ENCODE assay signal across 24 cellular contexts in genomic region chr20:608970-609369, GRCh38. TPM values are rescaled to one million over a fixed set of nuclear protein-coding genes. Genes with fewer than 3 reads are reported as not detected.
A peak's percentile ranks its signal among the peaks of the same experiment; 100 is the strongest.
DNase-seq lines count a peak whose midpoint lies in the region; ATAC-seq, FAIRE-seq and TF ChIP-seq lines count a peak whose summit lies in the region.
"Had no signal": no experiment of that assay in that cellular context is flagged by ENCODE, and none has a peak within 500 bp of the region (broad histone marks: within the 10 kb centered on the region; RNA-seq: fewer than 3 reads in every experiment).

No MANE protein-coding gene starts in this region.

- H3K4me3 ChIP-seq in breast epithelium (peak overlapping the region; percentile 20 to 53 (median 21)), iPS-15b (ENCODE audit: low read depth, low read length) (peak overlapping the region; percentile 65), rectal smooth muscle tissue (ENCODE audit: low read length) (peak overlapping the region; percentile 29)
- H3K4me3 ChIP-seq: transverse colon had no signal

- no peaks in the 10 kb centered on the region for H3K36me3 ChIP-seq in breast epithelium
- peaks cover 6% of the 10 kb centered on the region for H3K36me3 ChIP-seq in iPS-15b (ENCODE audit: control insufficient read depth, insufficient read depth, low read length)
- H3K36me3 ChIP-seq in rectal smooth muscle tissue (ENCODE audit: control insufficient read depth, insufficient read depth, low read length): no peaks in the 10 kb centered on the region
- H3K36me3 ChIP-seq: stomach, transverse colon had no signal

- POLR2A ChIA-PET in MCF 10A (lab: Yijun Ruan, JAX) (no interaction called here), WTC11 (lab: Charles Lee) (interaction anchor here (1.1 kb wide), 1 partner anchor 31 kb away, joined by 3 read pairs; no protein-coding TSS in a partner anchor)

- H3K27ac Mint-ChIP-seq in MCF 10A (ENCODE audit: low read depth, unreplicated experiment) (no peak overlapping the region), WTC11 (no peak overlapping the region)
- H3K27ac Mint-ChIP-seq: activated CD4-positive, alpha-beta T cell treated with anti-CD3 and anti-CD28 coated beads for 36 hours; CD4-positive, alpha-beta memory T cell; memory B cell; naive thymus-derived CD4-positive, alpha-beta T cell had no signal

- DNase-seq in breast epithelium (ENCODE audit: low spot score in 2 of 2) (no peak), MCF 10A (ENCODE audit: unreplicated experiment) (no peak), WTC11 (ENCODE audit: low spot score) (no peak), H54 (ENCODE audit: insufficient read length, low spot score) (no peak)
- DNase-seq: activated CD4-positive, alpha-beta T cell treated with anti-CD3 and anti-CD28 coated beads for 36 hours; activated naive CD4-positive, alpha-beta T cell; activated T-cell treated with anti-CD3 and anti-CD28 coated beads, Interleukin-2, amount 50 U/mL, for 4 hours; CD4-positive, alpha-beta memory T cell; cortex of kidney; DMS 273 treated with DMSO at 0.1 percent for 48 hours; Karpas-422; naive thymus-derived CD4-positive, alpha-beta T cell; NCI-H1694; stomach; transverse colon had no signal

- no peak overlapping the region for H3K9ac ChIP-seq in iPS-15b (ENCODE audit: low read depth, low read length)
- no peak overlapping the region for H3K9ac ChIP-seq in rectal smooth muscle tissue (ENCODE audit: low read length)
- H3K9ac ChIP-seq: parathyroid adenoma had no signal

- H3K4me1 ChIP-seq in breast epithelium (no peaks in the 10 kb centered on the region), iPS-15b (ENCODE audit: control insufficient read depth, insufficient read depth, low read length) (peaks cover 7% of the 10 kb centered on the region), rectal smooth muscle tissue (ENCODE audit: control insufficient read depth, insufficient read depth, low read length) (no peaks in the 10 kb centered on the region)
- H3K4me1 ChIP-seq: parathyroid adenoma had no signal

- no peak for ATAC-seq in WTC11
- no peak for ATAC-seq in HG02642 (IDR thresholded peaks at IDR 0.05; ENCODE audit: poor library complexity, unreplicated experiment)
- no peak for ATAC-seq in HG03139 (IDR thresholded peaks at IDR 0.05; ENCODE audit: unreplicated experiment)
- ATAC-seq: activated CD4-positive, alpha-beta T cell treated with anti-CD3 and anti-CD28 coated beads for 36 hours; naive thymus-derived CD4-positive, alpha-beta T cell had no signal

- H3K36me3 Mint-ChIP-seq in MCF 10A (ENCODE audit: insufficient read depth, unreplicated experiment): no peaks in the 10 kb centered on the region
- H3K36me3 Mint-ChIP-seq in WTC11: no peaks in the 10 kb centered on the region
- H3K36me3 Mint-ChIP-seq: CD4-positive, alpha-beta memory T cell; memory B cell; naive thymus-derived CD4-positive, alpha-beta T cell had no signal

- CTCF ChIA-PET in MCF 10A (lab: Yijun Ruan, JAX): no interaction called here
- CTCF ChIA-PET in WTC11 (lab: Charles Lee): interaction anchor here (1.3 to 3.4 kb wide), 3 partner anchors 31 to 58 kb away, joined by 5 to 13 read pairs (median 11); no protein-coding TSS in a partner anchor

- H3K27me3 ChIP-seq in breast epithelium: peaks cover 0 to 58% of the 10 kb centered on the region in 2 donors
- H3K27me3 ChIP-seq in iPS-15b (ENCODE audit: control insufficient read depth, insufficient read depth, low read length): peaks cover 29% of the 10 kb centered on the region
- H3K27me3 ChIP-seq in rectal smooth muscle tissue (ENCODE audit: control insufficient read depth, insufficient read depth, low read length): peaks cover 23% of the 10 kb centered on the region

- H3K9me3 Mint-ChIP-seq in MCF 10A (ENCODE audit: unreplicated experiment): no peaks in the 10 kb centered on the region
- H3K9me3 Mint-ChIP-seq in WTC11: no peaks in the 10 kb centered on the region
- H3K9me3 Mint-ChIP-seq: activated T-cell treated with anti-CD3 and anti-CD28 coated beads, Interleukin-2, amount 50 U/mL, for 4 hours; CD4-positive, alpha-beta memory T cell; memory B cell; naive thymus-derived CD4-positive, alpha-beta T cell had no signal

- no peaks in the 10 kb centered on the region for H3K9me3 ChIP-seq in breast epithelium
- H3K9me3 ChIP-seq in iPS-15b (ENCODE audit: control insufficient read depth, insufficient read depth, low read length): no peaks in the 10 kb centered on the region
- H3K9me3 ChIP-seq: stomach, transverse colon had no signal

- H3K4me3 Mint-ChIP-seq in MCF 10A (ENCODE audit: unreplicated experiment) (no peak overlapping the region), WTC11 (peak overlapping the region; percentile 62)
- H3K4me3 Mint-ChIP-seq: activated CD4-positive, alpha-beta T cell treated with anti-CD3 and anti-CD28 coated beads for 36 hours; activated T-cell treated with anti-CD3 and anti-CD28 coated beads, Interleukin-2, amount 50 U/mL, for 4 hours; memory B cell had no signal

- peaks cover 36% of the 10 kb centered on the region for H3K27me3 Mint-ChIP-seq in MCF 10A (ENCODE audit: insufficient read depth, unreplicated experiment)
- H3K27me3 Mint-ChIP-seq in WTC11 (ENCODE audit: low read depth): peaks cover 51% of the 10 kb centered on the region

- H3K4me1 Mint-ChIP-seq in MCF 10A (ENCODE audit: insufficient read depth, unreplicated experiment) (no peaks in the 10 kb centered on the region), WTC11 (peaks cover 13% of the 10 kb centered on the region)
- H3K4me1 Mint-ChIP-seq: memory B cell had no signal

- H3K27ac ChIP-seq in breast epithelium (no peak overlapping the region), rectal smooth muscle tissue (ENCODE audit: low read depth, low read length) (no peak overlapping the region)
- H3K27ac ChIP-seq: 22Rv1, parathyroid adenoma, stomach, transverse colon had no signal

- TF ChIP-seq CTCF in breast epithelium (IDR thresholded peaks at IDR 0.05): no peak
- TF ChIP-seq CTCF in MCF 10A (IDR thresholded peaks at IDR 0.05; ENCODE audit: unreplicated experiment): no peak
- no peak for TF ChIP-seq CTCF in WTC11 (IDR thresholded peaks at IDR 0.05)

- TF ChIP-seq POLR2A in breast epithelium (IDR thresholded peaks at IDR 0.05) (no peak), H54 (IDR thresholded peaks at IDR 0.05; ENCODE audit: low read depth, low read length) (no peak)

- FAIRE-seq in H54 (lab: Jason Lieb, UNC): no peak

- no TSS peak for BruUV-seq in MCF 10A (replicated peaks; lab: Mats Ljungman, UMichigan)

- intact Hi-C loops in breast epithelium (cut with DNase I; ENCODE audit: low total_unique reads): no loop called here
- intact Hi-C loops in MCF 10A (cut with micrococcal nuclease): no loop called here

TF ChIP-seq in WTC11, 78 proteins besides CTCF, POLR2A, EP300 and RAD21 (continues in another document):
- TF ChIP-seq ARID4B (CRISPR knock-in tag; IDR thresholded peaks at IDR 0.05; ENCODE audit: borderline replicate concordance) (no peak), OVOL2 (CRISPR knock-in tag; IDR thresholded peaks at IDR 0.05; ENCODE audit: borderline replicate concordance) (no peak), ZNF671 (CRISPR knock-in tag; IDR thresholded peaks at IDR 0.05) (no peak), ZBTB21 (CRISPR knock-in tag; IDR thresholded peaks at IDR 0.05; ENCODE audit: borderline replicate concordance) (no peak), USF1 (CRISPR knock-in tag; IDR thresholded peaks at IDR 0.05) (no peak), TCF7 (CRISPR knock-in tag; IDR thresholded peaks at IDR 0.05; ENCODE audit: low read depth) (no peak)

RNA-seq across cellular contexts. Expression of gene TCF15, which starts 1.1 kb away (rescaled TPM):
- total RNA-seq in breast epithelium (1 to 10 TPM in 2 of 3 donors, under 1 TPM in 1; 0.44 to 2.6 (median 1.1) TPM), MCF 10A (2022) (not detected in 2 replicates), WTC11 (2021) (3.8 to 5.8 TPM (median 4.6 TPM) in 3 replicates)
- total RNA-seq: activated CD4-positive, alpha-beta T cell treated with anti-CD3 and anti-CD28 coated beads for 36 hours; CD4-positive, alpha-beta memory T cell; HT1080; naive thymus-derived CD4-positive, alpha-beta T cell; T-helper 1 cell treated with Interleukin-12 subunit alpha and Interleukin-12 subunit beta and Interleukin-4 antibody, amounts not matched to agents 30 ng/mL and 1 ng/mL, for 36 hours; transverse colon had no signal

RNA-seq across cellular contexts. Expression of gene SRXN1, which starts 44.0 kb away (rescaled TPM):
- total RNA-seq in breast epithelium: 10 to 100 TPM; 16.2 to 30.2 (median 21.1) TPM
- 42.6 and 43.4 TPM in 2 replicates for total RNA-seq in MCF 10A (2022)
- 23.0 to 25.7 TPM (median 24.5 TPM) in 3 replicates for total RNA-seq in WTC11 (2021)
